In the genomic region with DNA sequence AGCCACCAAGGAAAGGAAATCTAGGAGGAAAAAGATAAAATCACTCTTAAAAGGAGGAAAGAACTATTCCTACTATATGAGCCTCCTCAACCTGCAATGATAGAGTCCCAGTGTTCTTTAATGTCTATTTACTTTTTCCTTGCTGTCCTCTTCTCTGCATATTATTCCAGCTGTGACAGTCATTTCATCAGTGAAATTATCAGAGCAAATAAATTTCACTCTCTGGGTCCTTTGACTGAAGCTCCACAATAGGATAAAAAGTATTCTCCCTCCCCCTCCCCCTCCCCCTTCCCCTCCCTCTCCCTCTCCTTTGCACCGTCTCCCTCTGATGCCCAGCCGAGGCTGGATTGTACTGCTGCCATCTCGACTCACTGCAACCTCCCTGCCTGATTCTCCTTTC, we compare ENCODE assay signal across 24 cellular contexts.
"Had no signal": no experiment of that assay in that cellular context is flagged by ENCODE, and none has a peak within 500 bp of the region (broad histone marks: within the 10 kb centered on the region; RNA-seq: fewer than 3 reads in every experiment).

No MANE protein-coding gene starts in this region.

- H3K9me3 ChIP-seq: MG63, Peyer's patch, SJCRH30 had no signal

- H3K27ac ChIP-seq: HL-60, PC-9, SJCRH30 had no signal

- H3K4me2 ChIP-seq: PC-9 had no signal

- DNase-seq: Karpas-422, KG1, MG63, NCI-H1092 treated with DMSO at 0.1 percent for 48 hours, NCI-H1436, NCI-H1694 treated with DMSO at 0.1 percent for 48 hours, NCI-H1930, NCI-H2081, NCI-H2107, NCI-H2227 treated with DMSO at 0.1 percent for 48 hours, NCI-H446, NCI-H510A, NCI-H524 treated with DMSO at 0.1 percent for 48 hours, NCI-H69, NCI-H774, OCI-M1, PC-9, Peyer's patch, SHP77 treated with DMSO at 0.1 percent for 48 hours, SJCRH30, T-helper 1 cell had no signal

- H3K4me1 ChIP-seq: SJCRH30 had no signal

- H3K27me3 ChIP-seq: MG63, Peyer's patch, SJCRH30 had no signal

- ATAC-seq: Right ventricle myocardium inferior, SK-N-SH treated with all-trans-retinoic acid at 6 μM for 48 hours had no signal

- H2AFZ ChIP-seq: PC-9 had no signal

- H3K36me3 ChIP-seq: MG63, Peyer's patch, SJCRH30 had no signal

- H3K4me3 ChIP-seq: MG63, PC-9, Peyer's patch, SJCRH30 had no signal
